ENCODE assay signal across 10 cellular contexts in the genomic region with DNA sequence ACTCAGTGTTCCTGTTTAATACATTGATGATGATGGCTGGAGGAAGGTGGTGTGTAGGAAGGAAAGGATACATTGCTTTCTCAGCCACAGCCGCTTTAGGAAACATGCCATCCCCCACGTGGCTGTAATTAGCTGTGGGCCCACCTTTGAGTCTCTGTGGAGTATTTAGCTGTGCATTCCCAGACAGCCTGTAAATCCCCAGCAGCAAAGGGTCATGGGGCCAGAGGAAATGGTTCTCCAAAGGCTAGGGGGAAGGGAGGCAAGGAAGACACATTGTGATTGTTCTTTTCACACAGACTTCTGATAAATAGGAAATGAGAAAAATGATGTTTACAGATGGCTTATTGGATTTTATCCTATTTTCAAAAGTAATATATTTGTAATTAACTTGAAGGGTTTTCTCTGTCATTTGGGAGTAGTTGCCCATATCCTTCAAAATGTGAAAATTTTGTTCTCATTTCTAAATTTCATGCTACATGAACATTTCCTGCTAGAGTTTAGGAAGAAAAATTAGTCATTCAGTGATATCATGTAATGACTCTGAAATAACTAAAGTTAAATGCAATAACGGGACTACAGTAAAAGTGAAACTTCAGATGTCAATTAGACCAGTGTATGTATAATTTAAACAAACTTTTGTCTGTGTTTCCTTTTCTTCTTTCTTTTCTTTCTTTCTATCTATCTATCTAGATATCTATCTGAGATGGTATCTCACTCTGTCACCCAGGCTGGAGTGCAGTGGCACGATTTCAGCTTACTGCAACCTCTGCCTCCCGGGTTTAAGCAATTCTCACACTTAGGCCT. TPM values are rescaled to one million over a fixed set of nuclear protein-coding genes. Genes with fewer than 3 reads are reported as not detected.
DNase-seq lines count a peak whose midpoint lies in the region; ATAC-seq and TF ChIP-seq lines count a peak whose summit lies in the region.
"Had no signal": no experiment of that assay in that cellular context is flagged by ENCODE, and none has a peak within 500 bp of the region (broad histone marks: within the 10 kb centered on the region; RNA-seq: fewer than 3 reads in every experiment).

No MANE protein-coding gene starts in this region.

- POLR2A ChIA-PET in naive thymus-derived CD8-positive, alpha-beta T cell (lab: Charles Lee): no interaction called here

- H3K27me3 ChIP-seq in mucosa of rectum (ENCODE audit: control insufficient read depth in 2 of 2, insufficient read depth in 2 of 2, low read length in 2 of 2): no peaks in the 10 kb centered on the region

- H3K9me3 Mint-ChIP-seq in chondrocyte (ENCODE audit: low read depth): peaks cover 6% of the 10 kb centered on the region
- H3K9me3 Mint-ChIP-seq in naive thymus-derived CD8-positive, alpha-beta T cell: no peaks in the 10 kb centered on the region

- no peaks in the 10 kb centered on the region for H3K27me3 Mint-ChIP-seq in chondrocyte (ENCODE audit: low read depth)
- H3K27me3 Mint-ChIP-seq in naive thymus-derived CD8-positive, alpha-beta T cell: no peaks in the 10 kb centered on the region

- peak overlapping the region; percentile 97 for H3K27ac Mint-ChIP-seq in chondrocyte (ENCODE audit: unreplicated experiment)
- H3K27ac Mint-ChIP-seq in naive thymus-derived CD8-positive, alpha-beta T cell: no peak overlapping the region

- H3K27ac ChIP-seq in mucosa of rectum (ENCODE audit: low read depth in 2 of 2, low read length in 2 of 2) (peak overlapping the region; percentile 52 to 64), caudate nucleus (ENCODE audit: low read depth, low read length) (no peak overlapping the region)

- H3K9ac ChIP-seq in mucosa of rectum (ENCODE audit: low read depth in 1 of 2, low read length in 2 of 2): no peak overlapping the region

- H3K9me3 ChIP-seq in mucosa of rectum (ENCODE audit: control insufficient read depth in 2 of 2, low read length in 2 of 2): no peaks in the 10 kb centered on the region

- peaks cover 75% of the 10 kb centered on the region for H3K4me1 Mint-ChIP-seq in chondrocyte (ENCODE audit: low read depth)
- H3K4me1 Mint-ChIP-seq in naive thymus-derived CD8-positive, alpha-beta T cell: no peaks in the 10 kb centered on the region

- no peak for ATAC-seq in GM21390 (IDR thresholded peaks at IDR 0.05; ENCODE audit: unreplicated experiment)
- no peak for ATAC-seq in naive thymus-derived CD8-positive, alpha-beta T cell

- H3K36me3 Mint-ChIP-seq in chondrocyte (ENCODE audit: low read depth): no peaks in the 10 kb centered on the region
- H3K36me3 Mint-ChIP-seq in naive thymus-derived CD8-positive, alpha-beta T cell: peaks cover 14 to 87% (median 53%) of the 10 kb centered on the region in 3 donors

- TF ChIP-seq CTCF in chondrocyte (IDR thresholded peaks at IDR 0.05): no peak

- H3K4me3 Mint-ChIP-seq in chondrocyte (ENCODE audit: unreplicated experiment): no peak overlapping the region
- H3K4me3 Mint-ChIP-seq in naive thymus-derived CD8-positive, alpha-beta T cell: no peak overlapping the region

- H3K36me3 ChIP-seq in mucosa of rectum (ENCODE audit: control insufficient read depth in 2 of 2, insufficient read depth in 2 of 2, low read length in 2 of 2): peaks cover 13 to 21% of the 10 kb centered on the region in 2 donors

- H3K4me3 ChIP-seq in mucosa of rectum (ENCODE audit: low read length in 2 of 2): no peak overlapping the region

- DNase-seq in Daoy (ENCODE audit: low read depth): peak; percentile 87
- peak; percentile 69 for DNase-seq in HT1080 (ENCODE audit: low read depth)
- no peak for DNase-seq in chondrocyte (ENCODE audit: low spot score)
- DNase-seq in naive thymus-derived CD8-positive, alpha-beta T cell: no peak
- no peak for DNase-seq in caudate nucleus (lab: John Stamatoyannopoulos, UW)
- DNase-seq in SW480 (ENCODE audit: low spot score): no peak
- DNase-seq: GDM1, NCI-H2081 treated with DMSO at 0.1 percent for 48 hours had no signal

- H3K4me1 ChIP-seq in mucosa of rectum (ENCODE audit: control insufficient read depth in 2 of 2, insufficient read depth in 2 of 2, low read length in 2 of 2): peaks cover 4 to 6% of the 10 kb centered on the region in 2 donors

RNA-seq across cellular contexts. Expression of gene F2R, which starts 24.3 kb away (rescaled TPM):
- 27.1 and 28.4 TPM in 2 replicates for total RNA-seq in Daoy (2014; rRNA removed; shearing (Covaris generic))
- total RNA-seq in HT1080 (2014; rRNA removed; shearing (Covaris generic)): 13.2 and 18.6 TPM in 2 replicates
- polyA plus RNA-seq in HT1080 (2015; cell fraction: cytosol; rRNA removed): 18.7 and 26.2 TPM in 2 replicates
- 22.1 and 23.9 TPM in 2 replicates for polyA plus RNA-seq in HT1080 (2015; cell fraction: nucleus; rRNA removed)
- 126 to 176 TPM (median 128 TPM) in 3 replicates for total RNA-seq in chondrocyte
- 1 to 10 TPM; 1.2 to 2.3 TPM for total RNA-seq in naive thymus-derived CD8-positive, alpha-beta T cell
- polyA plus RNA-seq in naive thymus-derived CD8-positive, alpha-beta T cell: 10 to 100 TPM in 1 of 3 donors, 1 to 10 TPM in 1, under 1 TPM in 1; 0.65 to 37.3 (median 1.2) TPM

Comparison
In these comparisons a context has a peak if more than half of its experiments do, and no peak if none do; other contexts are left out.
1. DNase-seq: peak in Daoy (single experiment) and HT1080 (single experiment); none in chondrocyte (single experiment), naive thymus-derived CD8-positive, alpha-beta T cell (0 of 10), caudate nucleus (0 of 61) and SW480 (single experiment).